Comparison of ENCODE assay signal across 8 cellular contexts in the genomic region with DNA sequence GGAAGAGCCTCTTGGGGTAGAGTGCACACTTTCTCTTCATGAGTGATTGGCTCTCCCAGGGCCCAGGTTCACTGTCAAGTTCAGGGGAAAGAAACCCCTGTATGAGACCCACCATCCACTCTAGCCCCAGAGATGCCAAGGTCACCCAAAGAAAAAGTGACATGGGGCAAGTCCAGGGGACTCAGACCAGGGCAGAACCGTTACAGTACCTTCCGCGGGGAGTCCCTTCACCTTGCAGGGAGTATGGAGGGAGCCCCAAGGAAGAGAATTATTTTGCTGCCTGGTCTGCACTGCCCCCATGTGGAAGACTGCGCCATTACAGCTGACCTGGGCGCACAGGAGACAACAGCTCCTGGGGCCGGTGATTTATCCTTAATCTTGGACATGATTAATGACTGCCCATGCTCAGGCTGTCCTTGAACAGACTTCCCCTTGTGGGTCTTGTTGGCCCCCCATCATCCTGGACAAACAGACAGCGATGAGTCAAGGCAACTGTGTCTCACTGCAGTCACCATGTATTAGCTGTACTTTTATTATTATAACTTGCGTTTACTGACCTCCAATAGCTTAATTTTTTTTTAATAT. TPM values are rescaled to one million over a fixed set of nuclear protein-coding genes. Genes with fewer than 3 reads are reported as not detected.
DNase-seq lines count a peak whose midpoint lies in the region; ATAC-seq, FAIRE-seq and TF ChIP-seq lines count a peak whose summit lies in the region.

No MANE protein-coding gene starts in this region.

- intact Hi-C loops in ascending aorta (cut with DNase I): loop anchor here (1.0 to 5.0 kb wide), 5 partner anchors 16 to 244 kb away; no protein-coding TSS in a partner anchor

- H3K36me3 ChIP-seq in GM06990 (ENCODE audit: control insufficient read depth, insufficient read depth, low read length): peaks cover 28% of the 10 kb centered on the region
- H3K36me3 ChIP-seq in ascending aorta: peaks cover 3 to 16% of the 10 kb centered on the region in 2 donors
- H3K36me3 ChIP-seq in hepatocyte (replicated peaks; ENCODE audit: insufficient read depth, low read depth): no peaks in the 10 kb centered on the region
- H3K36me3 ChIP-seq in small intestine (ENCODE audit: control insufficient read depth in 2 of 2, insufficient read depth in 2 of 2, low read length in 2 of 2): peaks cover 3 to 15% of the 10 kb centered on the region in 2 donors

- no peaks in the 10 kb centered on the region for H4K20me1 ChIP-seq in hepatocyte (ENCODE audit: insufficient read depth, poor library complexity, severe bottlenecking)

- H2AFZ ChIP-seq in hepatocyte: no peak overlapping the region

- peak; percentile 72 for ATAC-seq in HG03354 (IDR thresholded peaks at IDR 0.05; ENCODE audit: poor library complexity, severe bottlenecking, unreplicated experiment)
- ATAC-seq in GM19463 (IDR thresholded peaks at IDR 0.05; ENCODE audit: unreplicated experiment): no peak

- H3K4me3 ChIP-seq in GM06990 (replicated peaks; ENCODE audit: low read depth, low read length) (no peak overlapping the region), ascending aorta (no peak overlapping the region), hepatocyte (no peak overlapping the region), small intestine (ENCODE audit: low read depth in 1 of 2, low read length in 2 of 2) (no peak overlapping the region)

- no peaks in the 10 kb centered on the region for H3K9me2 ChIP-seq in hepatocyte (replicated peaks; ENCODE audit: insufficient read depth)

- peaks cover 0 to 5% of the 10 kb centered on the region in 2 donors for H3K4me1 ChIP-seq in ascending aorta
- H3K4me1 ChIP-seq in hepatocyte (ENCODE audit: insufficient read depth): peaks cover 11% of the 10 kb centered on the region
- H3K4me1 ChIP-seq in small intestine (ENCODE audit: control insufficient read depth in 2 of 2, insufficient read depth in 1 of 2, low read depth in 1 of 2, low read length in 1 of 2): no peaks in the 10 kb centered on the region

- 17% methylated on average over 8 of the region's 8 CpGs for WGBS in hepatocyte (ENCODE audit: low lambda C conversion rate, missing lambda C conversion rate)
- WGBS in small intestine, 3 donors: 15 to 23% (median 21%) methylated on average over 8 of the region's 8 CpGs

- no peaks in the 10 kb centered on the region for H3K79me2 ChIP-seq in hepatocyte

- DNase-seq in GM06990 (ENCODE audit: extremely low read depth, insufficient read length) (peak; percentile 26), SW480 (ENCODE audit: low spot score) (peak; percentile 44), ascending aorta (ENCODE audit: low spot score in 2 of 2) (peak in 1 of 2 donors; percentile 78), hepatocyte (ENCODE audit: low spot score) (peak; percentile 72), small intestine (peak; percentile 51), NCI-H2171 treated with DMSO at 0.1 percent for 48 hours (lab: John Stamatoyannopoulos, UW) (no peak)

- H3K27ac ChIP-seq in ascending aorta (no peak overlapping the region), hepatocyte (no peak overlapping the region), small intestine (ENCODE audit: low read depth in 1 of 2, low read length in 1 of 2) (no peak overlapping the region)

- peak; percentile 92 for TF ChIP-seq CTCF in GM06990 (IDR thresholded peaks at IDR 0.05; ENCODE audit: insufficient read depth, low read length, poor library complexity, severe bottlenecking)
- TF ChIP-seq CTCF in ascending aorta (IDR thresholded peaks at IDR 0.05): peak; percentile 92 to 98 (median 96)
- peak; percentile 92 for TF ChIP-seq CTCF in hepatocyte (IDR thresholded peaks at IDR 0.05; ENCODE audit: poor library complexity)

- no peak overlapping the region for H3K4me2 ChIP-seq in hepatocyte

- H3K9me3 ChIP-seq in ascending aorta (no peaks in the 10 kb centered on the region), hepatocyte (ENCODE audit: low read depth) (no peaks in the 10 kb centered on the region), small intestine (ENCODE audit: control insufficient read depth, low read depth) (no peaks in the 10 kb centered on the region)

- H3K27me3 ChIP-seq in GM06990 (replicated peaks; ENCODE audit: control insufficient read depth, insufficient read depth, low read length) (no peaks in the 10 kb centered on the region), ascending aorta (no peaks in the 10 kb centered on the region), hepatocyte (no peaks in the 10 kb centered on the region), small intestine (ENCODE audit: control insufficient read depth in 2 of 2, insufficient read depth in 2 of 2, low read length in 2 of 2) (no peaks in the 10 kb centered on the region)

- no peak for FAIRE-seq in small intestine (lab: Jason Lieb, UNC)

RNA-seq across cellular contexts. Expression of gene VAC14, which starts 29.9 kb away (rescaled TPM):
- total RNA-seq in ascending aorta (75.1 TPM), hepatocyte (34.5 and 35.8 TPM in 2 replicates)
- polyA plus RNA-seq in hepatocyte (49.4 and 51.4 TPM in 2 replicates), small intestine (10 to 100 TPM; 26.6 to 32.9 (median 31.1) TPM)
